ENCODE assay signal across 18 cellular contexts in the genomic region with DNA sequence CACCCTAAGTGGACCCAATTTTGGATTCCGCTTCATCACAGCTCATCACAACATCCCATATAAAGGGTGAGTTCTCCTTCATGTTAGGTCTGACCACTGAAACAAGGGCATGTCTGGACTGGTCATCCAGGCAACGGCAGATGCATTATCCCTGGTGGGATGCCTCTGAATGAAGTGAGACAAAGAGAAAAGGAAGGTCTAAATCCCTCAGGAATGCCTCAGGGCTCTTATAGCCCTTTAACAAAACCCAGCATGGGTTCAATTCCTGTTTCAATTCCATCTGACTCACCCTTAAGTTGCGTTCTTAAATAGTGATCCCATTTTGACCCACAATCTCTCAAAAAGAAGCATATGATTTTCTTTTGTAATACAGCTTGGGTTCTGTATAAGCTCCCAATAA.
DNase-seq lines count a peak whose midpoint lies in the region; ATAC-seq, FAIRE-seq and TF ChIP-seq lines count a peak whose summit lies in the region.
"Had no signal": no experiment of that assay in that cellular context is flagged by ENCODE, and none has a peak within 500 bp of the region (broad histone marks: within the 10 kb centered on the region; RNA-seq: fewer than 3 reads in every experiment).

No MANE protein-coding gene starts in this region.

- H3K36me3 Mint-ChIP-seq in GM23338 (ENCODE audit: low read depth): peaks cover 14% of the 10 kb centered on the region
- H3K36me3 Mint-ChIP-seq: CD4-positive, CD25-positive, alpha-beta regulatory T cell had no signal

- no peak for FAIRE-seq in small intestine (lab: Jason Lieb, UNC)

- H3K9me3 Mint-ChIP-seq in GM23338: peaks cover 2% of the 10 kb centered on the region; the same call in 2 of the 3 replicates

- H3K4me3 Mint-ChIP-seq in GM23338: no peak overlapping the region
- H3K4me3 Mint-ChIP-seq: CD4-positive, CD25-positive, alpha-beta regulatory T cell had no signal

- no peaks in the 10 kb centered on the region for H4K20me1 ChIP-seq in GM23338 (replicated peaks; ENCODE audit: insufficient read depth)

- H3K4me2 ChIP-seq in GM23338: no peak overlapping the region

- H3K27ac Mint-ChIP-seq in GM23338: no peak overlapping the region
- H3K27ac Mint-ChIP-seq: CD4-positive, CD25-positive, alpha-beta regulatory T cell had no signal

- H3K4me1 ChIP-seq in GM23338 (ENCODE audit: insufficient read depth): peaks cover 19% of the 10 kb centered on the region
- H3K4me1 ChIP-seq in HUES64 (ENCODE audit: insufficient read depth, low read length): peaks cover 30% of the 10 kb centered on the region
- H3K4me1 ChIP-seq in small intestine (ENCODE audit: control insufficient read depth in 2 of 2, insufficient read depth in 1 of 2, low read depth in 1 of 2, low read length in 1 of 2): no peaks in the 10 kb centered on the region
- H3K4me1 ChIP-seq: adrenal gland, tibial artery had no signal

- H3K4me3 ChIP-seq in GM23338 (no peak overlapping the region), HUES64 (ENCODE audit: low read length) (no peak overlapping the region), astrocyte of the cerebellum (ENCODE audit: low read depth, low read length) (no peak overlapping the region), small intestine (ENCODE audit: low read depth in 1 of 2, low read length in 2 of 2) (no peak overlapping the region)
- H3K4me3 ChIP-seq: adrenal gland, tibial artery had no signal

- intact Hi-C loops in posterior vena cava (cut with DNase I): no loop called here

- peaks cover 6% of the 10 kb centered on the region for H3K27me3 Mint-ChIP-seq in GM23338 (ENCODE audit: insufficient read depth, low read depth, poor library complexity)
- H3K27me3 Mint-ChIP-seq: CD4-positive, CD25-positive, alpha-beta regulatory T cell had no signal

- H3K27me3 ChIP-seq in GM23338 (ENCODE audit: insufficient read depth) (no peaks in the 10 kb centered on the region), HUES64 (ENCODE audit: insufficient read depth, low read length) (no peaks in the 10 kb centered on the region), small intestine (ENCODE audit: control insufficient read depth in 2 of 2, insufficient read depth in 2 of 2, low read length in 2 of 2) (no peaks in the 10 kb centered on the region)
- H3K27me3 ChIP-seq: adrenal gland, tibial artery had no signal

- no peaks in the 10 kb centered on the region for H3K36me3 ChIP-seq in GM23338 (ENCODE audit: insufficient read depth)
- H3K36me3 ChIP-seq in HUES64 (ENCODE audit: insufficient read depth, low read length): no peaks in the 10 kb centered on the region
- H3K36me3 ChIP-seq in small intestine (ENCODE audit: control insufficient read depth in 2 of 2, insufficient read depth in 2 of 2, low read length in 2 of 2): no peaks in the 10 kb centered on the region
- H3K36me3 ChIP-seq: adrenal gland, tibial artery had no signal

- H3K27ac ChIP-seq in GM23338 (ENCODE audit: low read depth): peak overlapping the region; percentile 32; the same call in 1 of the 2 replicates
- peak overlapping the region; percentile 29; the same call in 1 of the 2 replicates for H3K27ac ChIP-seq in HUES64 (ENCODE audit: low read depth, low read length)
- H3K27ac ChIP-seq in small intestine (ENCODE audit: low read depth in 1 of 2, low read length in 1 of 2): no peak overlapping the region
- H3K27ac ChIP-seq: adrenal gland, tibial artery had no signal

- TF ChIP-seq CTCF in GM23338 (conservative IDR thresholded peaks at IDR 0.05; ENCODE audit: low read depth in 2 of 2) (no peak), astrocyte of the cerebellum (IDR thresholded peaks at IDR 0.05; ENCODE audit: low read depth, low read length, missing control alignments) (no peak)

- WGBS in HUES64: 77% methylated on average over 3 of the region's 3 CpGs
- WGBS in small intestine, 3 donors: 72 to 88% (median 81%) methylated on average over 3 of the region's 3 CpGs

- H2AFZ ChIP-seq in GM23338: no peak overlapping the region

- H3K9ac ChIP-seq in HUES64 (ENCODE audit: low read depth, low read length): no peak overlapping the region; the same call in 1 of the 2 replicates

- no peaks in the 10 kb centered on the region for H3K79me2 ChIP-seq in GM23338 (replicated peaks; ENCODE audit: insufficient read depth)

- ATAC-seq in GM23338: peak; percentile 68
- ATAC-seq: sciatic nerve had no signal

- in situ Hi-C loops in astrocyte of the cerebellum (cut with HindIII; ENCODE audit: low sequenced_read_pairs): no loop called here

- H3K9me3 ChIP-seq in HUES64 (ENCODE audit: insufficient read depth, low read depth, low read length) (no peaks in the 10 kb centered on the region; the same call in 1 of the 2 replicates), small intestine (ENCODE audit: control insufficient read depth, low read depth) (no peaks in the 10 kb centered on the region)
- H3K9me3 ChIP-seq: adrenal gland, tibial artery had no signal

- H3F3A ChIP-seq in GM23338 (replicated peaks; ENCODE audit: low read depth): no peaks in the 10 kb centered on the region

- peaks cover 23% of the 10 kb centered on the region for H3K4me1 Mint-ChIP-seq in GM23338
- H3K4me1 Mint-ChIP-seq: CD4-positive, CD25-positive, alpha-beta regulatory T cell had no signal

- DNase-seq in GM23338 (ENCODE audit: low spot score) (peak; percentile 40), astrocyte of the cerebellum (ENCODE audit: low read depth) (peak; percentile 88), iris pigment epithelial cell (ENCODE audit: low read depth) (peak; percentile 36), OCI-M1 (lab: John Stamatoyannopoulos, UW) (no peak), epidermal melanocyte (ENCODE audit: insufficient read length, low spot score) (no peak), posterior vena cava (ENCODE audit: low spot score) (no peak), small intestine (no peak)
- DNase-seq: activated CD8-positive, alpha-beta memory T cell treated with anti-CD3 and anti-CD28 coated beads, Interleukin-2, amount 50 U/mL, for 48 hours; activated effector memory CD4-positive, alpha-beta T cell treated with anti-CD3 and anti-CD28 coated beads, Interleukin-2, amount 50 U/mL, for 16 hours; adrenal gland; CD4-positive, CD25-positive, alpha-beta regulatory T cell; cerebellar nuclear complex; effector CD8-positive, alpha-beta T cell; NCI-H1092 treated with DMSO at 0.1 percent for 48 hours; stimulated activated naive CD4-positive, alpha-beta T cell; tibial artery had no signal

- peaks cover 10% of the 10 kb centered on the region for H3K9me2 ChIP-seq in GM23338 (ENCODE audit: insufficient read depth)

TF ChIP-seq in GM23338, 12 proteins besides CTCF, POLR2A, EP300 and RAD21 (continues in another document):
- TF ChIP-seq CREB1 (CRISPR knock-in tag; IDR thresholded peaks at IDR 0.05; ENCODE audit: low read depth) (no peak), ZNF114 (CRISPR knock-in tag; IDR thresholded peaks at IDR 0.05) (no peak), POLR2AphosphoS5 (IDR thresholded peaks at IDR 0.05; ENCODE audit: low read depth) (no peak), ZNF331 (CRISPR knock-in tag; IDR thresholded peaks at IDR 0.05; ENCODE audit: low read depth) (no peak), NANOG (IDR thresholded peaks at IDR 0.05; ENCODE audit: borderline replicate concordance) (no peak)
- TF ChIP-seq, protein P1, sequence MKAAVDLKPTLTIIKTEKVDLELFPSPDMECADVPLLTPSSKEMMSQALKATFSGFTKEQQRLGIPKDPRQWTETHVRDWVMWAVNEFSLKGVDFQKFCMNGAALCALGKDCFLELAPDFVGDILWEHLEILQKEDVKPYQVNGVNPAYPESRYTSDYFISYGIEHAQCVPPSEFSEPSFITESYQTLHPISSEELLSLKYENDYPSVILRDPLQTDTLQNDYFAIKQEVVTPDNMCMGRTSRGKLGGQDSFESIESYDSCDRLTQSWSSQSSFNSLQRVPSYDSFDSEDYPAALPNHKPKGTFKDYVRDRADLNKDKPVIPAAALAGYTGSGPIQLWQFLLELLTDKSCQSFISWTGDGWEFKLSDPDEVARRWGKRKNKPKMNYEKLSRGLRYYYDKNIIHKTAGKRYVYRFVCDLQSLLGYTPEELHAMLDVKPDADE (IDR thresholded peaks at IDR 0.05): no peak

Comparison
In these comparisons a context has a peak if more than half of its experiments do, and no peak if none do; other contexts are left out.
1. DNase-seq: peak in GM23338 (single experiment), astrocyte of the cerebellum (single experiment) and iris pigment epithelial cell (single experiment); none in OCI-M1 (single experiment), epidermal melanocyte (single experiment), posterior vena cava (single experiment) and small intestine (single experiment).
2. H3K27ac ChIP-seq: peak in GM23338 (single experiment) and HUES64 (single experiment); none in small intestine (0 of 2).